In genomic region chr2:61013382-61013781, GRCh38 we compare ENCODE assay signal across 14 cellular contexts.
"Had no signal": no experiment of that assay in that cellular context is flagged by ENCODE, and none has a peak within 500 bp of the region (broad histone marks: within the 10 kb centered on the region; RNA-seq: fewer than 3 reads in every experiment).

No MANE protein-coding gene starts in this region.

- ATAC-seq: activated CD8-positive, alpha-beta memory T cell treated with anti-CD3 and anti-CD28 coated beads, Interleukin-2, amount 10 ng/mL, durations not matched to agents 7 days and 5 days; effector memory CD8-positive, alpha-beta T cell; left ventricle myocardium superior had no signal

- H3K27me3 Mint-ChIP-seq: activated CD8-positive, alpha-beta memory T cell treated with anti-CD3 and anti-CD28 coated beads, Interleukin-2, amount 10 ng/mL, durations not matched to agents 7 days and 5 days; effector memory CD8-positive, alpha-beta T cell had no signal

- H3K36me3 ChIP-seq: adrenal gland had no signal

- H3K4me3 ChIP-seq: adrenal gland, stomach, testis had no signal

- DNase-seq: activated CD8-positive, alpha-beta memory T cell treated with anti-CD3 and anti-CD28 coated beads, Interleukin-2, amount 10 ng/mL, durations not matched to agents 7 days and 5 days; activated naive CD4-positive, alpha-beta T cell treated with anti-CD3 and anti-CD28 coated beads for 36 hours; adrenal gland; dermis blood vessel endothelial cell; effector memory CD8-positive, alpha-beta T cell; immature natural killer cell; left ventricle myocardium superior; nephron progenitor cell; nucleus accumbens; posterior cingulate gyrus; stimulated activated CD8-positive, alpha-beta memory T cell treated with anti-CD3 and anti-CD28 coated beads, Interleukin-4, amount 100 ng/mL, for 48 hours; stomach; T-helper 2 cell; testis had no signal

- H3K27ac Mint-ChIP-seq: activated CD8-positive, alpha-beta memory T cell treated with anti-CD3 and anti-CD28 coated beads, Interleukin-2, amount 10 ng/mL, durations not matched to agents 7 days and 5 days; activated naive CD4-positive, alpha-beta T cell treated with anti-CD3 and anti-CD28 coated beads for 36 hours; effector memory CD8-positive, alpha-beta T cell; nephron progenitor cell had no signal

- H3K4me3 Mint-ChIP-seq: activated CD8-positive, alpha-beta memory T cell treated with anti-CD3 and anti-CD28 coated beads, Interleukin-2, amount 10 ng/mL, durations not matched to agents 7 days and 5 days; activated naive CD4-positive, alpha-beta T cell treated with anti-CD3 and anti-CD28 coated beads for 36 hours; effector memory CD8-positive, alpha-beta T cell; immature natural killer cell; nephron progenitor cell had no signal

- H3K9me3 Mint-ChIP-seq: activated naive CD4-positive, alpha-beta T cell treated with anti-CD3 and anti-CD28 coated beads for 36 hours; effector memory CD8-positive, alpha-beta T cell; immature natural killer cell; nephron progenitor cell had no signal

- H3K9me3 ChIP-seq: stomach, testis had no signal

- H3K27me3 ChIP-seq: adrenal gland, stomach, testis had no signal
